Comparison of ENCODE assay signal across 8 cellular contexts in the genomic region with DNA sequence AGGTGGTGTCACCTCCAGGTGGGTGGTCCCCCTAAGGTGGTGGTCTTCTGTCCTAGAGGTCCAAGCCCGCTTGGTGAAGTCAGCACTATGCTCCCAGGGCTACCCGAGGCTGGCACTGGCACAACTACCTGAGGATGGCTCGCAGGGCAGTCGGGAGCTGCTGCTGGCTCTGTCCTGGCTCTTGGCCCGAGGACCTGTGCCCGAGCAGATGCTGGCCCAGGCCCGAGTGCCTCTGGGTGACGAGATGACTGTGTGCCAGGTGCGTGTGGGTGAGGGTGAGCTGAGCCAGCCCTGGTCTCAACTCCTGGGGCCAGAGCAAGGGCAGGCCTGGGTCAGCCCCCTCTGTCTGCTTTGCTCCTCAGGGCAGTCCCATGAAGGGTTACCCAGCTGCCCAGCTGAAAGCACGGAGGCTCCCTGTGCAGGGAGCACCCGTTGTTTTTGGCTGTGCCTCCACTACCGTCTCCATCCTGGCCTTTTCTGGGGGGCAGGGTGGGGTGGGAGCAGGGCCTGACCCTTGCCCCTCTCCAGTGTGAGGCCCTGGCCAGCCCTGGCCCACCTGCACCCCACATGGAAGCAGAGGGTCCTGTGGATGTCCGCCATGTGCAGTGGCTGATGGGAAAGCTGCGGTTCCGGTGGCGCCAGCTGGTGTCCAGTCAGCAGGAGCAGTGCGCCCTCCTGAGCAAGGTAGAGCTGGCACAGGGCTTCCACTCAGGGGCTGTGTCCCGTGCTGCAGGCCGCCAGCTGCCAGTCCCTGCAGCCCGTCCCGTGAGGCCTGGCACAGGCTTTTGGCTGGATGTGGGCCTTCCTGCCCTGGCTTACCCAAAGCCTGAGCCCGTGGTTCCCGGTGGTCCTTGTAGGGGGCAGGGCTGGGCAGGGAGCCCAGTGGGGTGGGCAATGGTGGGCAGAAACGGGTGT. TPM values are rescaled to one million over a fixed set of nuclear protein-coding genes. Genes with fewer than 3 reads are reported as not detected.
DNase-seq lines count a peak whose midpoint lies in the region; ATAC-seq and TF ChIP-seq lines count a peak whose summit lies in the region.

No MANE protein-coding gene starts in this region.

- H3K27ac Mint-ChIP-seq in progenitor cell of endocrine pancreas = no peak overlapping the region

- H3K4me1 ChIP-seq in GM23248 (ENCODE audit: insufficient read depth) (peaks cover 4% of the 10 kb centered on the region; the same call in 1 of the 2 replicates), RWPE2 (ENCODE audit: insufficient read depth, poor library complexity, severe bottlenecking) (peaks cover 5% of the 10 kb centered on the region)

- no peaks in the 10 kb centered on the region for H3K36me3 ChIP-seq in GM23248 (ENCODE audit: low read depth)
- peaks cover 11% of the 10 kb centered on the region for H3K36me3 ChIP-seq in RWPE2 (ENCODE audit: low read depth)

- H3K4me1 Mint-ChIP-seq in progenitor cell of endocrine pancreas (ENCODE audit: low read depth) = peaks cover 4% of the 10 kb centered on the region

- TF ChIP-seq CTCF in RWPE2 (IDR thresholded peaks at IDR 0.05; ENCODE audit: poor library complexity, severe bottlenecking) = no peak
- no peak for TF ChIP-seq CTCF in foreskin fibroblast (IDR thresholded peaks at IDR 0.05; ENCODE audit: low read depth, low read length)
- no peak for TF ChIP-seq CTCF in progenitor cell of endocrine pancreas (IDR thresholded peaks at IDR 0.05; ENCODE audit: unreplicated experiment)

- no peaks in the 10 kb centered on the region for H3K9me3 Mint-ChIP-seq in progenitor cell of endocrine pancreas (ENCODE audit: low read depth)

- H3K36me3 Mint-ChIP-seq in progenitor cell of endocrine pancreas (ENCODE audit: insufficient read depth) = no peaks in the 10 kb centered on the region

- ATAC-seq in RWPE2 (ENCODE audit: low read depth) = no peak
- ATAC-seq in HG03039 (IDR thresholded peaks at IDR 0.05; ENCODE audit: unreplicated experiment) = no peak
- ATAC-seq in GM21447 (IDR thresholded peaks at IDR 0.05; ENCODE audit: unreplicated experiment) = no peak
- no peak for ATAC-seq in GM19463 (IDR thresholded peaks at IDR 0.05; ENCODE audit: unreplicated experiment)

- H3K4me3 Mint-ChIP-seq in progenitor cell of endocrine pancreas (ENCODE audit: low read depth) = peak overlapping the region; percentile 78

- H3K27ac ChIP-seq in GM23248 = no peak overlapping the region
- peak overlapping the region; percentile 86 for H3K27ac ChIP-seq in RWPE2 (ENCODE audit: poor library complexity, severe bottlenecking)

- no peaks in the 10 kb centered on the region for H4K20me1 ChIP-seq in GM23248 (ENCODE audit: insufficient read depth)

- H3K9me3 ChIP-seq in GM23248 (ENCODE audit: low read depth) = no peaks in the 10 kb centered on the region
- no peaks in the 10 kb centered on the region for H3K9me3 ChIP-seq in RWPE2 (ENCODE audit: severe bottlenecking)

- no peak overlapping the region for H3K4me2 ChIP-seq in GM23248 (ENCODE audit: unreplicated experiment)

- WGBS in GM23248 (ENCODE audit: low coverage in 1 of 2, low lambda C conversion rate in 2 of 2, missing lambda C conversion rate in 2 of 2), 2 experiments = 54 to 67% methylated on average over 20 to 24 of the region's 24 CpGs

- no peaks in the 10 kb centered on the region for H3F3A ChIP-seq in GM23248 (ENCODE audit: insufficient read depth)

- in situ Hi-C loops in GM23248 (cut with MboI) = no loop called here

- no peaks in the 10 kb centered on the region for H3K9me2 ChIP-seq in GM23248 (ENCODE audit: insufficient read depth)

- no peaks in the 10 kb centered on the region for H3K79me2 ChIP-seq in GM23248 (ENCODE audit: insufficient read depth)

- no peaks in the 10 kb centered on the region for H3K27me3 Mint-ChIP-seq in progenitor cell of endocrine pancreas

- no peak overlapping the region; the same call in 1 of the 2 replicates for H3K9ac ChIP-seq in GM23248

- DNase-seq in GM23248 = no peak
- no peak for DNase-seq in RWPE2 (ENCODE audit: low spot score)
- no peak for DNase-seq in foreskin fibroblast
- no peak for DNase-seq in progenitor cell of endocrine pancreas (ENCODE audit: low spot score, unreplicated experiment)
- no peak for DNase-seq in SKM-1 treated with dmso at 0.1 percent for 144 hours (lab: John Stamatoyannopoulos, UW; ENCODE audit: unreplicated experiment)

- peak overlapping the region; percentile 72; the same call in 1 of the 2 replicates for H3K4me3 ChIP-seq in GM23248
- peak overlapping the region; percentile 80 for H3K4me3 ChIP-seq in RWPE2 (ENCODE audit: severe bottlenecking)
- H3K4me3 ChIP-seq in foreskin fibroblast (ENCODE audit: low read depth in 1 of 2, low read length in 2 of 2) = peak overlapping the region; percentile 60 to 67

- no peak overlapping the region for H2AFZ ChIP-seq in GM23248

- H3K27me3 ChIP-seq in GM23248 (replicated peaks; ENCODE audit: insufficient read depth) (peaks cover 7% of the 10 kb centered on the region), RWPE2 (ENCODE audit: insufficient read depth, poor library complexity, severe bottlenecking) (no peaks in the 10 kb centered on the region)

RNA-seq across cellular contexts. Expression of a gene that starts 1.3 kb away (rescaled TPM):
- total RNA-seq in GM23248 (2014; rRNA removed; shearing (Covaris generic)) = 8.7 and 9.8 TPM in 2 replicates
- 4.0 and 6.4 TPM in 2 replicates for polyA plus RNA-seq in GM23248 (2016; fragmentation: Nextera tagmentation; extraction: Ambion mirVana)
- total RNA-seq in progenitor cell of endocrine pancreas = 20.5 and 20.8 TPM in 2 replicates

RNA-seq across cellular contexts. Expression of a gene that starts 5.6 kb away (rescaled TPM):
- 1.8 and 12.3 TPM in 2 replicates for total RNA-seq in GM23248 (2014; rRNA removed; shearing (Covaris generic))
- polyA plus RNA-seq in GM23248 (2016; fragmentation: Nextera tagmentation; extraction: Ambion mirVana) = 32.7 and 37.7 TPM in 2 replicates
- 5.1 TPM in 2 replicates for total RNA-seq in progenitor cell of endocrine pancreas

RNA-seq across cellular contexts. Expression of a gene that starts 17.7 kb away (rescaled TPM):
- total RNA-seq in GM23248 (2014; rRNA removed; shearing (Covaris generic)) = 149 and 188 TPM in 2 replicates
- polyA plus RNA-seq in GM23248 (2016; fragmentation: Nextera tagmentation; extraction: Ambion mirVana) = 317 and 319 TPM in 2 replicates
- 17.0 and 19.6 TPM in 2 replicates for total RNA-seq in progenitor cell of endocrine pancreas

RNA-seq across cellular contexts. Expression of a gene that starts 34.1 kb away (rescaled TPM):
- 11.1 and 20.5 TPM in 2 replicates for total RNA-seq in GM23248 (2014; rRNA removed; shearing (Covaris generic))
- polyA plus RNA-seq in GM23248 (2016; fragmentation: Nextera tagmentation; extraction: Ambion mirVana) = 4.1 and 5.8 TPM in 2 replicates
- 3.9 and 4.5 TPM in 2 replicates for total RNA-seq in progenitor cell of endocrine pancreas
